ENCODE assay signal across 22 cellular contexts in the genomic region with DNA sequence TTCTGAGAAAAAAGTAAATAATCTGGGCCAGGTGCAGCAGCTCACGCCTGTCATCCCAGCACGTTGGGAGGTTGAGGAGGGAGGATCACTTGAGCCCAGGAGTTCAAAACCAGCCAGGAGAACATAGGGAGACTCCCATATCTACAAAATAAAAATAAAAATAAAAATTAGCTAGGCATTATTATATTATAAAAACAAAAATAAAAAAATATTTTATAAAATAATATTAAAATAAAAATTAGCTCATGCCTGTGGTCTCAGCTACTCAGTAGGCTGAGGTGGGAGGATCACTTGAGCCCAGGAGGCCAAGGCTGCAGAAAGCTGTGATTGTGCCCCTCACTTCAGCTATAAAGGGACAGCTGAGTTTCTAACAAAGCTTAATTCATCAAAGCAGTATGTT.
"Had no signal": no experiment of that assay in that cellular context is flagged by ENCODE, and none has a peak within 500 bp of the region (broad histone marks: within the 10 kb centered on the region; RNA-seq: fewer than 3 reads in every experiment).

No MANE protein-coding gene starts in this region.

- H3K4me1 Mint-ChIP-seq: naive B cell had no signal

- H3K4me3 Mint-ChIP-seq: mesothelial cell of epicardium, naive B cell had no signal

- H3K27me3 ChIP-seq: gastrocnemius medialis, left lung had no signal

- H3K27ac Mint-ChIP-seq: mesothelial cell of epicardium, naive B cell had no signal

- H3K27ac ChIP-seq: coronary artery, dorsolateral prefrontal cortex, epithelial cell of prostate, esophagus squamous epithelium, gastrocnemius medialis, heart right ventricle, left lung, lower lobe of right lung had no signal

- H3K4me3 ChIP-seq: coronary artery, dorsolateral prefrontal cortex, esophagus squamous epithelium, gastrocnemius medialis, heart right ventricle, left lung, lower lobe of right lung, mucosa of descending colon had no signal

- DNase-seq: dermis blood vessel endothelial cell; dorsolateral prefrontal cortex; effector CD4-positive, alpha-beta T cell; effector memory CD4-positive, alpha-beta T cell; erythroblast; esophagus squamous epithelium; foreskin fibroblast; foreskin melanocyte; gastrocnemius medialis; glutamatergic neuron; heart right ventricle; hippocampal formation; left cardiac atrium; left lung; left ventricle myocardium superior; lower lobe of right lung; mucosa of descending colon; naive B cell had no signal

- ATAC-seq: esophagus mucosa, gastrocnemius medialis, heart right ventricle, left cardiac atrium, left lung, left ventricle myocardium superior, lower lobe of right lung, mucosa of descending colon had no signal

- H3K36me3 Mint-ChIP-seq: mesothelial cell of epicardium had no signal

- H3K9me3 ChIP-seq: esophagus squamous epithelium, gastrocnemius medialis, left lung, lower lobe of right lung, mucosa of descending colon had no signal

- H3K36me3 ChIP-seq: esophagus squamous epithelium, gastrocnemius medialis, heart right ventricle, left lung, lower lobe of right lung had no signal

- H3K4me1 ChIP-seq: esophagus squamous epithelium, gastrocnemius medialis, heart right ventricle, left lung, lower lobe of right lung had no signal
